30 cellular contexts compared by ENCODE assay signal in genomic region chr9:97572196-97572891, GRCh38.
DNase-seq lines count a peak whose midpoint lies in the region; ATAC-seq and TF ChIP-seq lines count a peak whose summit lies in the region.
"Had no signal": no experiment of that assay in that cellular context is flagged by ENCODE, and none has a peak within 500 bp of the region (broad histone marks: within the 10 kb centered on the region; RNA-seq: fewer than 3 reads in every experiment).

No MANE protein-coding gene starts in this region.

- no peak for TF ChIP-seq CTCF in uterus (IDR thresholded peaks at IDR 0.05)
- TF ChIP-seq CTCF in WTC11 (IDR thresholded peaks at IDR 0.05), result no peak

- no peaks in the 10 kb centered on the region for H3K27me3 ChIP-seq in naive thymus-derived CD4-positive, alpha-beta T cell (ENCODE audit: control insufficient read depth in 2 of 2, insufficient read depth in 2 of 2, low read length in 2 of 2)
- no peaks in the 10 kb centered on the region for H3K27me3 ChIP-seq in uterus
- H3K27me3 ChIP-seq: ascending aorta, heart left ventricle, ovary, testis had no signal

- no peak for ATAC-seq in left cardiac atrium
- ATAC-seq in naive thymus-derived CD4-positive, alpha-beta T cell, result peak; percentile 12
- ATAC-seq in WTC11, result no peak
- no peak for ATAC-seq in HG03045 (IDR thresholded peaks at IDR 0.05; ENCODE audit: unreplicated experiment)
- ATAC-seq: stimulated activated naive CD8-positive, alpha-beta T cell treated with anti-CD3 and anti-CD28 coated beads, Interleukin-15, Interleukin-2, amounts not matched to agents 100 U/mL and 50 U/mL, for 24 hours had no signal

- H3K4me3 Mint-ChIP-seq in naive thymus-derived CD4-positive, alpha-beta T cell, result peak overlapping the region in 1 of 10 donors; percentile 18
- no peak overlapping the region for H3K4me3 Mint-ChIP-seq in WTC11
- H3K4me3 Mint-ChIP-seq: activated CD4-positive, alpha-beta memory T cell treated with anti-CD3 and anti-CD28 coated beads for 36 hours; activated naive CD8-positive, alpha-beta T cell; B cell; CD4-positive, alpha-beta memory T cell; endodermal cell had no signal

- intact Hi-C loops in cardiac septum (cut with DNase I), result no loop called here
- intact Hi-C loops in left cardiac atrium (cut with DNase I), result loop anchor here in 1 of 2 donors (2.0 kb wide), 1 partner anchor 22 kb away; no protein-coding TSS in a partner anchor
- intact Hi-C loops in naive thymus-derived CD4-positive, alpha-beta T cell (cut with micrococcal nuclease), result no loop called here
- intact Hi-C loops in uterus (cut with DNase I; ENCODE audit: low total_unique reads), result no loop called here

- no peak overlapping the region for H3K4me3 ChIP-seq in naive thymus-derived CD4-positive, alpha-beta T cell (ENCODE audit: low read length)
- no peak overlapping the region for H3K4me3 ChIP-seq in uterus
- H3K4me3 ChIP-seq: ascending aorta, heart left ventricle, ovary, SK-N-MC, testis had no signal

- no peak for TF ChIP-seq POLR2A in uterus (IDR thresholded peaks at IDR 0.05)

- peaks cover 0 to 3% (median 0%) of the 10 kb centered on the region in 11 donors for H3K9me3 Mint-ChIP-seq in naive thymus-derived CD4-positive, alpha-beta T cell
- no peaks in the 10 kb centered on the region for H3K9me3 Mint-ChIP-seq in WTC11
- H3K9me3 Mint-ChIP-seq: activated CD4-positive, alpha-beta memory T cell treated with anti-CD3 and anti-CD28 coated beads for 36 hours; activated T-helper 2 cell treated with anti-CD3 and anti-CD28 coated beads, Interferon-gamma antibody, Interleukin-2, Interleukin-4, amounts not matched to agents 10 μg/mL and 5 μg/mL and 100 μg/mL, durations not matched to agents 14 hours and 24 hours and 36 hours; CD4-positive, alpha-beta memory T cell had no signal

- H3K9me3 ChIP-seq in naive thymus-derived CD4-positive, alpha-beta T cell (ENCODE audit: control insufficient read depth in 2 of 3, low read length in 3 of 3), result no peaks in the 10 kb centered on the region
- H3K9me3 ChIP-seq in uterus, result no peaks in the 10 kb centered on the region
- H3K9me3 ChIP-seq: ascending aorta, heart left ventricle, ovary, testis had no signal

- CTCF ChIA-PET in naive thymus-derived CD4-positive, alpha-beta T cell (lab: Charles Lee), result no interaction called here
- CTCF ChIA-PET in WTC11 (lab: Charles Lee), result no interaction called here

- peak; percentile 33 for DNase-seq in cardiac septum (ENCODE audit: low spot score)
- no peak for DNase-seq in left cardiac atrium
- DNase-seq in naive thymus-derived CD4-positive, alpha-beta T cell, result no peak
- DNase-seq in uterus, result peak in 1 of 2 donors; percentile 17
- DNase-seq in WTC11 (ENCODE audit: low spot score), result no peak
- DNase-seq in activated gamma-delta T cell treated with Interleukin-2 at 50 U/mL for 16 hours, result no peak
- DNase-seq: activated CD4-positive, alpha-beta memory T cell treated with anti-CD3 and anti-CD28 coated beads for 36 hours; CD4-positive, alpha-beta memory T cell; DMS 273 treated with DMSO at 0.1 percent for 48 hours; endodermal cell; GOT3; KBM-7; mammary epithelial cell; NCI-H1105; NCI-H1930; NCI-H524 treated with DMSO at 0.1 percent for 48 hours; OCI-M1; ovary; stimulated activated CD4-positive, alpha-beta T cell treated with anti-CD3 and anti-CD28 coated beads, Interleukin-2, amount 100 ng/mL, for 24 hours; stimulated activated naive CD8-positive, alpha-beta T cell treated with anti-CD3 and anti-CD28 coated beads, Interleukin-15, Interleukin-2, amounts not matched to agents 100 U/mL and 50 U/mL, for 24 hours; T-helper 1 cell; testis had no signal

- H3K27ac Mint-ChIP-seq in naive thymus-derived CD4-positive, alpha-beta T cell, result no peak overlapping the region
- no peak overlapping the region for H3K27ac Mint-ChIP-seq in WTC11
- H3K27ac Mint-ChIP-seq: activated CD4-positive, alpha-beta memory T cell treated with anti-CD3 and anti-CD28 coated beads for 36 hours; activated naive CD8-positive, alpha-beta T cell; activated T-helper 2 cell treated with anti-CD3 and anti-CD28 coated beads, Interferon-gamma antibody, Interleukin-2, Interleukin-4, amounts not matched to agents 10 μg/mL and 5 μg/mL and 100 μg/mL, durations not matched to agents 14 hours and 24 hours and 36 hours; B cell; endodermal cell had no signal

- peaks cover 2 to 19% (median 14%) of the 10 kb centered on the region in 7 donors for H3K4me1 Mint-ChIP-seq in naive thymus-derived CD4-positive, alpha-beta T cell
- H3K4me1 Mint-ChIP-seq in WTC11, result no peaks in the 10 kb centered on the region
- H3K4me1 Mint-ChIP-seq: endodermal cell had no signal

- peaks cover 0 to 6% of the 10 kb centered on the region in 2 donors for H3K4me1 ChIP-seq in naive thymus-derived CD4-positive, alpha-beta T cell (ENCODE audit: control insufficient read depth in 2 of 2, insufficient read depth in 2 of 2, low read length in 2 of 2)
- H3K4me1 ChIP-seq in uterus, result peaks cover 0 to 9% of the 10 kb centered on the region in 2 donors
- H3K4me1 ChIP-seq: testis had no signal

- POLR2A ChIA-PET in naive thymus-derived CD4-positive, alpha-beta T cell (lab: Charles Lee), result no interaction called here
- POLR2A ChIA-PET in WTC11 (lab: Charles Lee), result no interaction called here

- H3K36me3 Mint-ChIP-seq in naive thymus-derived CD4-positive, alpha-beta T cell, result no peaks in the 10 kb centered on the region
- H3K36me3 Mint-ChIP-seq in WTC11, result no peaks in the 10 kb centered on the region
- H3K36me3 Mint-ChIP-seq: activated CD4-positive, alpha-beta memory T cell treated with anti-CD3 and anti-CD28 coated beads for 36 hours; activated naive CD8-positive, alpha-beta T cell had no signal

- H3K27me3 Mint-ChIP-seq in naive thymus-derived CD4-positive, alpha-beta T cell, result peaks cover 0 to 3% (median 0%) of the 10 kb centered on the region in 5 donors
- peaks cover 5% of the 10 kb centered on the region; the same call in 1 of the 2 replicates for H3K27me3 Mint-ChIP-seq in WTC11 (ENCODE audit: low read depth)
- H3K27me3 Mint-ChIP-seq: activated naive CD8-positive, alpha-beta T cell; B cell had no signal

- H3K36me3 ChIP-seq in naive thymus-derived CD4-positive, alpha-beta T cell (ENCODE audit: control insufficient read depth in 2 of 3, insufficient read depth in 3 of 3, low read length in 3 of 3), result no peaks in the 10 kb centered on the region
- H3K36me3 ChIP-seq in uterus, result no peaks in the 10 kb centered on the region
- H3K36me3 ChIP-seq: ovary had no signal

- peak overlapping the region; percentile 31 for H3K27ac ChIP-seq in cingulate gyrus (ENCODE audit: low read depth, low read length)
- H3K27ac ChIP-seq in naive thymus-derived CD4-positive, alpha-beta T cell (ENCODE audit: low read depth, low read length), result no peak overlapping the region
- peak overlapping the region; percentile 84 to 92 for H3K27ac ChIP-seq in uterus
- H3K27ac ChIP-seq: ovary, SK-N-MC, testis had no signal

TF ChIP-seq in WTC11, 78 proteins besides CTCF, POLR2A, EP300 and RAD21 (continues in another document):
- no peak for TF ChIP-seq ESRRA (CRISPR knock-in tag; IDR thresholded peaks at IDR 0.05; ENCODE audit: borderline replicate concordance)
- no peak for TF ChIP-seq ZSCAN18 (CRISPR knock-in tag; IDR thresholded peaks at IDR 0.05)
- TF ChIP-seq MAX (CRISPR knock-in tag; IDR thresholded peaks at IDR 0.05), result no peak
- no peak for TF ChIP-seq USF2 (CRISPR knock-in tag; IDR thresholded peaks at IDR 0.05)
- TF ChIP-seq TEAD1 (CRISPR knock-in tag; IDR thresholded peaks at IDR 0.05), result no peak
- no peak for TF ChIP-seq CBFB (CRISPR knock-in tag; IDR thresholded peaks at IDR 0.05; ENCODE audit: low read depth)
